In the genomic region with DNA sequence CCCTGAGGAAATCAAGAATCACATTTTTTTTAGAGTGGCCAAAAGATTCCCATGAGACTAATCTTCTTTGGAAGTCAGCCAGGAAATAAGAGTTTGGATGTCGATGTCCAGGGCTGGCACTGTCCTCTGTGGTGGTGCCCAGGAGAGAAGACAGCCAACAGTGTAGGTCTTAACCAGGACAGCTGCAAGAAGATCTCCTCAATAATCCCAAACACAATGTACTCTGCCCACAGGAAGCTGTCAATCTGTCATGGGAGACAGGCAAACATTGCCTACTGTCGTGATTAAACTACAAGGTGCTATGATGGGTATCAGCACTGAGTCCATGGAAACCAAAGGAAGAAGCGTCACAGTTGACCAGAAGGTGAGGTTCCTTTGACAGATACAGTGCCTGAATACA, we compare ENCODE assay signal across 9 cellular contexts.
"Had no signal": no experiment of that assay in that cellular context is flagged by ENCODE, and none has a peak within 500 bp of the region (broad histone marks: within the 10 kb centered on the region; RNA-seq: fewer than 3 reads in every experiment).

No MANE protein-coding gene starts in this region.

- H3K36me3 ChIP-seq: HAP-1 had no signal

- DNase-seq: GM23248, GOT3, H7, HFFc6 had no signal

- H2AFZ ChIP-seq: GM23248 had no signal

- H3K27ac ChIP-seq: GM23248, HL-60 had no signal

- H3K4me3 Mint-ChIP-seq: HFFc6, IgD-negative memory B cell had no signal

- H3K9me3 Mint-ChIP-seq: HFFc6 had no signal

- H3K9me3 ChIP-seq: HAP-1 had no signal

- H3K4me3 ChIP-seq: GM23248, HAP-1 had no signal

- H3K27ac Mint-ChIP-seq: HFFc6, IgD-negative memory B cell had no signal

- ATAC-seq: HCT116, HepG2 had no signal

- H3K4me1 ChIP-seq: HAP-1 had no signal

- FAIRE-seq: HepG2 had no signal

- H3K9ac ChIP-seq: GM23248 had no signal
